Comparison of ENCODE assay signal across 2 cellular contexts in genomic region chr5:9894571-9895304, GRCh38.
TF ChIP-seq lines count a peak whose summit lies in the region.

No MANE protein-coding gene starts in this region.

TF ChIP-seq in GM23338, 12 proteins besides CTCF, POLR2A, EP300 and RAD21 (continued from another document):
- no peak for TF ChIP-seq ZNF114 (CRISPR knock-in tag; IDR thresholded peaks at IDR 0.05)
- TF ChIP-seq POLR2AphosphoS5 (IDR thresholded peaks at IDR 0.05; ENCODE audit: low read depth), result no peak
- TF ChIP-seq EZH2phosphoT487 (IDR thresholded peaks at IDR 0.05; ENCODE audit: unreplicated experiment), result no peak

TF ChIP-seq in H1, 55 proteins besides CTCF, POLR2A, EP300 and RAD21 (continued from another document):
- TF ChIP-seq BACH1 (IDR thresholded peaks at IDR 0.05; ENCODE audit: low read length) (no peak), SP2 (IDR thresholded peaks at IDR 0.05; ENCODE audit: low read length) (no peak), RNF2 (IDR thresholded peaks at IDR 0.05; ENCODE audit: borderline replicate concordance, low read depth, low read length, missing control alignments, poor library complexity, severe bottlenecking) (no peak), PHF8 (conservative IDR thresholded peaks at IDR 0.05; ENCODE audit: low read depth, low read length) (no peak), TAF7 (optimal IDR thresholded peaks at IDR 0.05; ENCODE audit: borderline replicate concordance, low read depth, low read length) (no peak), ZNF274 (IDR thresholded peaks at IDR 0.05; ENCODE audit: borderline replicate concordance, extremely low read depth, low read length) (no peak), USF2 (IDR thresholded peaks at IDR 0.05; ENCODE audit: low read length) (no peak), CBX8 (IDR thresholded peaks at IDR 0.05; ENCODE audit: borderline replicate concordance, low read depth, low read length) (no peak), SP1 (IDR thresholded peaks at IDR 0.05; ENCODE audit: low read depth, low read length) (no peak)
